18 cellular contexts compared by ENCODE assay signal in the genomic region with DNA sequence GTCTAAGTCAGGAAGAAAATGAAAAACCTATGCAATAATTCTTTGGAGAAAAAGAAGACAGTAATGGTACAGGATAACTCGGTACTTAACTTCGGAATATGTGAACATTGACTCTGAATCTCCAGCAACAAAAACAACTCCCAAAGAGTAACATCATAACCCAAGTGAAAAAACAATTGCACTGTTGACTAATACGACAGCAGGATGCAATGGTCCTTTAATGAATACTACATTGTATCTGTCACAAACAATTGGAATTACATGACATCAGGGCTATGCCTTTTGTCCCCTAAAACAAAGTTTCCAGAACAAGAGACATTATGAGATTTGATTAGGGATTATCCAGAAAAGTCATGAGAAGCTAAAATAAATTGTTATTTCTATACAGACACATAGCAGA.
DNase-seq lines count a peak whose midpoint lies in the region; ATAC-seq and TF ChIP-seq lines count a peak whose summit lies in the region.
"Had no signal": no experiment of that assay in that cellular context is flagged by ENCODE, and none has a peak within 500 bp of the region (broad histone marks: within the 10 kb centered on the region; RNA-seq: fewer than 3 reads in every experiment).

No MANE protein-coding gene starts in this region.

- peak overlapping the region in 58 of 59 donors; percentile 11 to 95 (median 76) for H3K27ac ChIP-seq in dorsolateral prefrontal cortex
- H3K27ac ChIP-seq: 22Rv1, A549, BLaER1 had no signal

- intact Hi-C loops in dorsolateral prefrontal cortex (cut with DNase I) = no loop called here

- peak in 1 of 56 donors; percentile 14 for TF ChIP-seq CTCF in dorsolateral prefrontal cortex (IDR thresholded peaks at IDR 0.05 in 54 of 56, conservative IDR thresholded peaks at IDR 0.05 in 2 of 56; ENCODE audit: low read depth in 1 of 56, partially characterized antibody in 56 of 56)

- H3K27me3 ChIP-seq in dorsolateral prefrontal cortex = no peaks in the 10 kb centered on the region
- H3K27me3 ChIP-seq: BLaER1 had no signal

- DNase-seq in Ammon's horn (ENCODE audit: low spot score) (peak; percentile 47), dorsolateral prefrontal cortex (no peak), medulla oblongata (ENCODE audit: extremely low spot score) (peak; percentile 44), putamen (ENCODE audit: low spot score) (peak; percentile 72), dedifferentiated amniotic fluid mesenchymal stem cell (ENCODE audit: extremely low spot score) (no peak), CD1c-positive myeloid dendritic cell (ENCODE audit: extremely low spot score) (no peak)
- DNase-seq: AML-193; Calu3; CD8-positive, alpha-beta T cell; DMS79 treated with DMSO at 0.1 percent for 48 hours; GF-D8; H9; IMR-90 had no signal

- H3K4me3 ChIP-seq in dorsolateral prefrontal cortex = peak overlapping the region in 14 of 59 donors; percentile 3 to 37 (median 14)
- H3K4me3 ChIP-seq: A549, BLaER1 had no signal

- ATAC-seq in GM21737 (IDR thresholded peaks at IDR 0.05; ENCODE audit: unreplicated experiment) = no peak
- no peak for ATAC-seq in HG02588 (IDR thresholded peaks at IDR 0.05; ENCODE audit: unreplicated experiment)
- ATAC-seq: A549; CD8-positive, alpha-beta T cell had no signal

Comparison
In these comparisons a context has a peak if more than half of its experiments do, and no peak if none do; other contexts are left out.
1. DNase-seq: peak in Ammon's horn (single experiment), medulla oblongata (single experiment) and putamen (single experiment); none in dorsolateral prefrontal cortex (0 of 10), dedifferentiated amniotic fluid mesenchymal stem cell (single experiment) and CD1c-positive myeloid dendritic cell (single experiment).